ENCODE assay signal across 1 cellular context in the genomic region with DNA sequence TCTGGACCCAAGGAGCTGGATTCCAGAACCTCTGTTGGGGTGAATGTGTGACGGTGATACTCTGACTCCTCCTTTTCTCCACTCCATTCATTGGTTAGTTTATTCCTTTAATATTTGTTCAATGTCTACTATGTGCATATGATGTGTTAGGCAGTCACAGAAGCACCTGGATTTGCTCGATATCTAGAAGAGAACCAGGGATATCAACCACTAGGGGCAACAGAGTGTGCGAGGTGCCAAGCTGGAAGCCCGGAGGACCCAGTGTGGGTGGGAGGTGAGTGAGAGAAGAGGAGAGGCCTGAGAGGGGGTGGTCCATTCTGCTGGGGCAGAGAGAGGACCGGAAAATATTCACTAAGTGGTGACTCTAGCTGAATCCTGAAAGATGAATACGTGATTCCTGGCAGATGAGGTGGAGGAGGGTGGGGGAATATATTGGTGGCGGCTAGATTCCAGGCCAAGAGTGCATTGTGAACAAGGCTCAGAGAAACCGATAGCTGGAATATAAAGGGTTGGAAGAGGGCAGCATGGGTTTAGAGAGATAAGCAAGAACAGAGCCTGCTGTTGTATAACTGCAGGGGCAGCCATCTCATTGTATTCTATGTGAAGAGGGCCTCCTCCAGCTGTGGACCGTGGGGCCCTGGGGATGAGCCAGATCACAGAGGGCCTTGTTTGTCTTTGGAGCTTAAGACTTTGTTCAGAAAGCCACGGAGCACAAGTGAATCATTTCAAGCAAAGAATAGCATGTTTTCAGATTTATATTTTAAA.
TF ChIP-seq lines count a peak whose summit lies in the region.

No MANE protein-coding gene starts in this region.

TF ChIP-seq in HepG2, 621 proteins besides CTCF, POLR2A, EP300 and RAD21 (continued from another document and continues in another):
- TF ChIP-seq, protein P1, sequence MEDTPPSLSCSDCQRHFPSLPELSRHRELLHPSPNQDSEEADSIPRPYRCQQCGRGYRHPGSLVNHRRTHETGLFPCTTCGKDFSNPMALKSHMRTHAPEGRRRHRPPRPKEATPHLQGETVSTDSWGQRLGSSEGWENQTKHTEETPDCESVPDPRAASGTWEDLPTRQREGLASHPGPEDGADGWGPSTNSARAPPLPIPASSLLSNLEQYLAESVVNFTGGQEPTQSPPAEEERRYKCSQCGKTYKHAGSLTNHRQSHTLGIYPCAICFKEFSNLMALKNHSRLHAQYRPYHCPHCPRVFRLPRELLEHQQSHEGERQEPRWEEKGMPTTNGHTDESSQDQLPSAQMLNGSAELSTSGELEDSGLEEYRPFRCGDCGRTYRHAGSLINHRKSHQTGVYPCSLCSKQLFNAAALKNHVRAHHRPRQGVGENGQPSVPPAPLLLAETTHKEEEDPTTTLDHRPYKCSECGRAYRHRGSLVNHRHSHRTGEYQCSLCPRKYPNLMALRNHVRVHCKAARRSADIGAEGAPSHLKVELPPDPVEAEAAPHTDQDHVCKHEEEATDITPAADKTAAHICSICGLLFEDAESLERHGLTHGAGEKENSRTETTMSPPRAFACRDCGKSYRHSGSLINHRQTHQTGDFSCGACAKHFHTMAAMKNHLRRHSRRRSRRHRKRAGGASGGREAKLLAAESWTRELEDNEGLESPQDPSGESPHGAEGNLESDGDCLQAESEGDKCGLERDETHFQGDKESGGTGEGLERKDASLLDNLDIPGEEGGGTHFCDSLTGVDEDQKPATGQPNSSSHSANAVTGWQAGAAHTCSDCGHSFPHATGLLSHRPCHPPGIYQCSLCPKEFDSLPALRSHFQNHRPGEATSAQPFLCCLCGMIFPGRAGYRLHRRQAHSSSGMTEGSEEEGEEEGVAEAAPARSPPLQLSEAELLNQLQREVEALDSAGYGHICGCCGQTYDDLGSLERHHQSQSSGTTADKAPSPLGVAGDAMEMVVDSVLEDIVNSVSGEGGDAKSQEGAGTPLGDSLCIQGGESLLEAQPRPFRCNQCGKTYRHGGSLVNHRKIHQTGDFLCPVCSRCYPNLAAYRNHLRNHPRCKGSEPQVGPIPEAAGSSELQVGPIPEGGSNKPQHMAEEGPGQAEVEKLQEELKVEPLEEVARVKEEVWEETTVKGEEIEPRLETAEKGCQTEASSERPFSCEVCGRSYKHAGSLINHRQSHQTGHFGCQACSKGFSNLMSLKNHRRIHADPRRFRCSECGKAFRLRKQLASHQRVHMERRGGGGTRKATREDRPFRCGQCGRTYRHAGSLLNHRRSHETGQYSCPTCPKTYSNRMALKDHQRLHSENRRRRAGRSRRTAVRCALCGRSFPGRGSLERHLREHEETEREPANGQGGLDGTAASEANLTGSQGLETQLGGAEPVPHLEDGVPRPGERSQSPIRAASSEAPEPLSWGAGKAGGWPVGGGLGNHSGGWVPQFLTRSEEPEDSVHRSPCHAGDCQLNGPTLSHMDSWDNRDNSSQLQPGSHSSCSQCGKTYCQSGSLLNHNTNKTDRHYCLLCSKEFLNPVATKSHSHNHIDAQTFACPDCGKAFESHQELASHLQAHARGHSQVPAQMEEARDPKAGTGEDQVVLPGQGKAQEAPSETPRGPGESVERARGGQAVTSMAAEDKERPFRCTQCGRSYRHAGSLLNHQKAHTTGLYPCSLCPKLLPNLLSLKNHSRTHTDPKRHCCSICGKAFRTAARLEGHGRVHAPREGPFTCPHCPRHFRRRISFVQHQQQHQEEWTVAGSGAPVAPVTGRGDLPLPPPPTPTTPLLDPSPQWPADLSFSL (CRISPR knock-in tag; IDR thresholded peaks at IDR 0.05): no peak
- TF ChIP-seq, protein P2, sequence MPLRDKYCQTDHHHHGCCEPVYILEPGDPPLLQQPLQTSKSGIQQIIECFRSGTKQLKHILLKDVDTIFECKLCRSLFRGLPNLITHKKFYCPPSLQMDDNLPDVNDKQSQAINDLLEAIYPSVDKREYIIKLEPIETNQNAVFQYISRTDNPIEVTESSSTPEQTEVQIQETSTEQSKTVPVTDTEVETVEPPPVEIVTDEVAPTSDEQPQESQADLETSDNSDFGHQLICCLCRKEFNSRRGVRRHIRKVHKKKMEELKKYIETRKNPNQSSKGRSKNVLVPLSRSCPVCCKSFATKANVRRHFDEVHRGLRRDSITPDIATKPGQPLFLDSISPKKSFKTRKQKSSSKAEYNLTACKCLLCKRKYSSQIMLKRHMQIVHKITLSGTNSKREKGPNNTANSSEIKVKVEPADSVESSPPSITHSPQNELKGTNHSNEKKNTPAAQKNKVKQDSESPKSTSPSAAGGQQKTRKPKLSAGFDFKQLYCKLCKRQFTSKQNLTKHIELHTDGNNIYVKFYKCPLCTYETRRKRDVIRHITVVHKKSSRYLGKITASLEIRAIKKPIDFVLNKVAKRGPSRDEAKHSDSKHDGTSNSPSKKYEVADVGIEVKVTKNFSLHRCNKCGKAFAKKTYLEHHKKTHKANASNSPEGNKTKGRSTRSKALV (CRISPR knock-in tag; IDR thresholded peaks at IDR 0.05): no peak
- TF ChIP-seq ZBTB42 (CRISPR knock-in tag; IDR thresholded peaks at IDR 0.05) (no peak), ZNF792 (CRISPR knock-in tag; IDR thresholded peaks at IDR 0.05) (no peak), ATF7-NPFF (CRISPR knock-in tag; IDR thresholded peaks at IDR 0.05; ENCODE audit: low read depth) (no peak), TOE1 (CRISPR knock-in tag; IDR thresholded peaks at IDR 0.05) (no peak), FOXA1 (IDR thresholded peaks at IDR 0.05) (no peak), FOXA1 (CRISPR knock-in tag; IDR thresholded peaks at IDR 0.05) (peak; percentile 46; the same call in 1 of the 2 replicates), ZNF546 (CRISPR knock-in tag; conservative IDR thresholded peaks at IDR 0.05) (no peak), ZNF883 (CRISPR knock-in tag; IDR thresholded peaks at IDR 0.05; ENCODE audit: not compliant biosample characterization) (no peak), FOXO1 (CRISPR knock-in tag; IDR thresholded peaks at IDR 0.05) (peak; percentile 76; the same call in 1 of the 2 replicates), HNRNPK (IDR thresholded peaks at IDR 0.05; ENCODE audit: low read depth, low read length, poor library complexity, severe bottlenecking) (no peak), ZSCAN25 (CRISPR knock-in tag; IDR thresholded peaks at IDR 0.05) (0 out of 2 replicates have a peak, but pooled peaks have one; percentile 18), ZNF501 (CRISPR knock-in tag; IDR thresholded peaks at IDR 0.05) (no peak), ZNF354B (CRISPR knock-in tag; IDR thresholded peaks at IDR 0.05) (no peak), WIZ (CRISPR knock-in tag; IDR thresholded peaks at IDR 0.05) (no peak)
- TF ChIP-seq, protein P3, sequence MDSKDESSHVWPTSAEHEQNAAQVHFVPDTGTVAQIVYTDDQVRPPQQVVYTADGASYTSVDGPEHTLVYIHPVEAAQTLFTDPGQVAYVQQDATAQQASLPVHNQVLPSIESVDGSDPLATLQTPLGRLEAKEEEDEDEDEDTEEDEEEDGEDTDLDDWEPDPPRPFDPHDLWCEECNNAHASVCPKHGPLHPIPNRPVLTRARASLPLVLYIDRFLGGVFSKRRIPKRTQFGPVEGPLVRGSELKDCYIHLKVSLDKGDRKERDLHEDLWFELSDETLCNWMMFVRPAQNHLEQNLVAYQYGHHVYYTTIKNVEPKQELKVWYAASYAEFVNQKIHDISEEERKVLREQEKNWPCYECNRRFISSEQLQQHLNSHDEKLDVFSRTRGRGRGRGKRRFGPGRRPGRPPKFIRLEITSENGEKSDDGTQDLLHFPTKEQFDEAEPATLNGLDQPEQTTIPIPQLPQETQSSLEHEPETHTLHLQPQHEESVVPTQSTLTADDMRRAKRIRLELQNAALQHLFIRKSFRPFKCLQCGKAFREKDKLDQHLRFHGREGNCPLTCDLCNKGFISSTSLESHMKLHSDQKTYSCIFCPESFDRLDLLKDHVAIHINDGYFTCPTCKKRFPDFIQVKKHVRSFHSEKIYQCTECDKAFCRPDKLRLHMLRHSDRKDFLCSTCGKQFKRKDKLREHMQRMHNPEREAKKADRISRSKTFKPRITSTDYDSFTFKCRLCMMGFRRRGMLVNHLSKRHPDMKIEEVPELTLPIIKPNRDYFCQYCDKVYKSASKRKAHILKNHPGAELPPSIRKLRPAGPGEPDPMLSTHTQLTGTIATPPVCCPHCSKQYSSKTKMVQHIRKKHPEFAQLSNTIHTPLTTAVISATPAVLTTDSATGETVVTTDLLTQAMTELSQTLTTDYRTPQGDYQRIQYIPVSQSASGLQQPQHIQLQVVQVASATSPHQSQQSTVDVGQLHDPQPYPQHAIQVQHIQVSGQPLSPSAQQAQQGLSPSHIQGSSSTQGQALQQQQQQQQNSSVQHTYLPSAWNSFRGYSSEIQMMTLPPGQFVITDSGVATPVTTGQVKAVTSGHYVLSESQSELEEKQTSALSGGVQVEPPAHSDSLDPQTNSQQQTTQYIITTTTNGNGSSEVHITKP (CRISPR knock-in tag; IDR thresholded peaks at IDR 0.05; ENCODE audit: low read depth): no peak
- TF ChIP-seq, protein P4, sequence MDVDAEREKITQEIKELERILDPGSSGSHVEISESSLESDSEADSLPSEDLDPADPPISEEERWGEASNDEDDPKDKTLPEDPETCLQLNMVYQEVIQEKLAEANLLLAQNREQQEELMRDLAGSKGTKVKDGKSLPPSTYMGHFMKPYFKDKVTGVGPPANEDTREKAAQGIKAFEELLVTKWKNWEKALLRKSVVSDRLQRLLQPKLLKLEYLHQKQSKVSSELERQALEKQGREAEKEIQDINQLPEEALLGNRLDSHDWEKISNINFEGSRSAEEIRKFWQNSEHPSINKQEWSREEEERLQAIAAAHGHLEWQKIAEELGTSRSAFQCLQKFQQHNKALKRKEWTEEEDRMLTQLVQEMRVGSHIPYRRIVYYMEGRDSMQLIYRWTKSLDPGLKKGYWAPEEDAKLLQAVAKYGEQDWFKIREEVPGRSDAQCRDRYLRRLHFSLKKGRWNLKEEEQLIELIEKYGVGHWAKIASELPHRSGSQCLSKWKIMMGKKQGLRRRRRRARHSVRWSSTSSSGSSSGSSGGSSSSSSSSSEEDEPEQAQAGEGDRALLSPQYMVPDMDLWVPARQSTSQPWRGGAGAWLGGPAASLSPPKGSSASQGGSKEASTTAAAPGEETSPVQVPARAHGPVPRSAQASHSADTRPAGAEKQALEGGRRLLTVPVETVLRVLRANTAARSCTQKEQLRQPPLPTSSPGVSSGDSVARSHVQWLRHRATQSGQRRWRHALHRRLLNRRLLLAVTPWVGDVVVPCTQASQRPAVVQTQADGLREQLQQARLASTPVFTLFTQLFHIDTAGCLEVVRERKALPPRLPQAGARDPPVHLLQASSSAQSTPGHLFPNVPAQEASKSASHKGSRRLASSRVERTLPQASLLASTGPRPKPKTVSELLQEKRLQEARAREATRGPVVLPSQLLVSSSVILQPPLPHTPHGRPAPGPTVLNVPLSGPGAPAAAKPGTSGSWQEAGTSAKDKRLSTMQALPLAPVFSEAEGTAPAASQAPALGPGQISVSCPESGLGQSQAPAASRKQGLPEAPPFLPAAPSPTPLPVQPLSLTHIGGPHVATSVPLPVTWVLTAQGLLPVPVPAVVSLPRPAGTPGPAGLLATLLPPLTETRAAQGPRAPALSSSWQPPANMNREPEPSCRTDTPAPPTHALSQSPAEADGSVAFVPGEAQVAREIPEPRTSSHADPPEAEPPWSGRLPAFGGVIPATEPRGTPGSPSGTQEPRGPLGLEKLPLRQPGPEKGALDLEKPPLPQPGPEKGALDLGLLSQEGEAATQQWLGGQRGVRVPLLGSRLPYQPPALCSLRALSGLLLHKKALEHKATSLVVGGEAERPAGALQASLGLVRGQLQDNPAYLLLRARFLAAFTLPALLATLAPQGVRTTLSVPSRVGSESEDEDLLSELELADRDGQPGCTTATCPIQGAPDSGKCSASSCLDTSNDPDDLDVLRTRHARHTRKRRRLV (CRISPR knock-in tag; IDR thresholded peaks at IDR 0.05): no peak
- TF ChIP-seq, protein P5, sequence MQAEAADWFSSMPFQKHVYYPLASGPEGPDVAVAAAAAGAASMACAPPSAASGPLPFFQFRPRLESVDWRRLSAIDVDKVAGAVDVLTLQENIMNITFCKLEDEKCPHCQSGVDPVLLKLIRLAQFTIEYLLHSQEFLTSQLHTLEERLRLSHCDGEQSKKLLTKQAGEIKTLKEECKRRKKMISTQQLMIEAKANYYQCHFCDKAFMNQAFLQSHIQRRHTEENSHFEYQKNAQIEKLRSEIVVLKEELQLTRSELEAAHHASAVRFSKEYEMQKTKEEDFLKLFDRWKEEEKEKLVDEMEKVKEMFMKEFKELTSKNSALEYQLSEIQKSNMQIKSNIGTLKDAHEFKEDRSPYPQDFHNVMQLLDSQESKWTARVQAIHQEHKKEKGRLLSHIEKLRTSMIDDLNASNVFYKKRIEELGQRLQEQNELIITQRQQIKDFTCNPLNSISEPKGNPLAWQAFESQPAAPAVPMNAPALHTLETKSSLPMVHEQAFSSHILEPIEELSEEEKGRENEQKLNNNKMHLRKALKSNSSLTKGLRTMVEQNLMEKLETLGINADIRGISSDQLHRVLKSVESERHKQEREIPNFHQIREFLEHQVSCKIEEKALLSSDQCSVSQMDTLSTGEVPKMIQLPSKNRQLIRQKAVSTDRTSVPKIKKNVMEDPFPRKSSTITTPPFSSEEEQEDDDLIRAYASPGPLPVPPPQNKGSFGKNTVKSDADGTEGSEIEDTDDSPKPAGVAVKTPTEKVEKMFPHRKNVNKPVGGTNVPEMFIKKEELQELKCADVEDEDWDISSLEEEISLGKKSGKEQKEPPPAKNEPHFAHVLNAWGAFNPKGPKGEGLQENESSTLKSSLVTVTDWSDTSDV (CRISPR knock-in tag; IDR thresholded peaks at IDR 0.05): no peak
- TF ChIP-seq, protein P6, sequence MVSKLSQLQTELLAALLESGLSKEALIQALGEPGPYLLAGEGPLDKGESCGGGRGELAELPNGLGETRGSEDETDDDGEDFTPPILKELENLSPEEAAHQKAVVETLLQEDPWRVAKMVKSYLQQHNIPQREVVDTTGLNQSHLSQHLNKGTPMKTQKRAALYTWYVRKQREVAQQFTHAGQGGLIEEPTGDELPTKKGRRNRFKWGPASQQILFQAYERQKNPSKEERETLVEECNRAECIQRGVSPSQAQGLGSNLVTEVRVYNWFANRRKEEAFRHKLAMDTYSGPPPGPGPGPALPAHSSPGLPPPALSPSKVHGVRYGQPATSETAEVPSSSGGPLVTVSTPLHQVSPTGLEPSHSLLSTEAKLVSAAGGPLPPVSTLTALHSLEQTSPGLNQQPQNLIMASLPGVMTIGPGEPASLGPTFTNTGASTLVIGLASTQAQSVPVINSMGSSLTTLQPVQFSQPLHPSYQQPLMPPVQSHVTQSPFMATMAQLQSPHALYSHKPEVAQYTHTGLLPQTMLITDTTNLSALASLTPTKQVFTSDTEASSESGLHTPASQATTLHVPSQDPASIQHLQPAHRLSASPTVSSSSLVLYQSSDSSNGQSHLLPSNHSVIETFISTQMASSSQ (IDR thresholded peaks at IDR 0.05; ENCODE audit: low read depth): peak; percentile 42; the same call in 1 of the 2 replicates
- TF ChIP-seq, protein P6 (CRISPR knock-in tag; IDR thresholded peaks at IDR 0.05; ENCODE audit: borderline replicate concordance): 0 out of 2 replicates have a peak, but pooled peaks have one; percentile 48
